9 cellular contexts compared by ENCODE assay signal in genomic region chr17:19346351-19347255, GRCh38. TPM values are rescaled to one million over a fixed set of nuclear protein-coding genes. Genes with fewer than 3 reads are reported as not detected.
DNase-seq lines count a peak whose midpoint lies in the region; ATAC-seq and TF ChIP-seq lines count a peak whose summit lies in the region.
"Had no signal": no experiment of that assay in that cellular context is flagged by ENCODE, and none has a peak within 500 bp of the region (broad histone marks: within the 10 kb centered on the region; RNA-seq: fewer than 3 reads in every experiment).

No MANE protein-coding gene starts in this region.

- peak overlapping the region; percentile 78 to 90 (median 82) for H3K27ac ChIP-seq in sigmoid colon
- H3K27ac ChIP-seq in effector memory CD4-positive, alpha-beta T cell (ENCODE audit: insufficient read depth, low read length, poor library complexity, severe bottlenecking), result no peak overlapping the region

- H3K4me1 ChIP-seq in sigmoid colon, result peaks cover 0 to 42% (median 37%) of the 10 kb centered on the region in 4 donors
- H3K4me1 ChIP-seq in effector memory CD4-positive, alpha-beta T cell (ENCODE audit: control insufficient read depth, insufficient read depth, low read length, poor library complexity, severe bottlenecking), result no peaks in the 10 kb centered on the region

- TF ChIP-seq EP300 in sigmoid colon (IDR thresholded peaks at IDR 0.05), result no peak

- DNase-seq in HFF-Myc (ENCODE audit: extremely low read depth, low read depth) (peak; percentile 55), SW480 (ENCODE audit: low spot score) (peak; percentile 73), Right ventricle myocardium superior (peak; percentile 83), sigmoid colon (peak; percentile 89), NK-92 (lab: John Stamatoyannopoulos, UW; ENCODE audit: unreplicated experiment) (no peak), NCI-H1930 (lab: John Stamatoyannopoulos, UW) (no peak)
- no peak for DNase-seq in effector memory CD4-positive, alpha-beta T cell
- DNase-seq: naive B cell had no signal

- TF ChIP-seq CTCF in HFF-Myc (IDR thresholded peaks at IDR 0.05; ENCODE audit: low read depth, low read length, missing control alignments), result no peak
- TF ChIP-seq CTCF in sigmoid colon (IDR thresholded peaks at IDR 0.05), result no peak

- no peak for TF ChIP-seq POLR2A in sigmoid colon (IDR thresholded peaks at IDR 0.05)

- H3K36me3 ChIP-seq in sigmoid colon, result no peaks in the 10 kb centered on the region
- H3K36me3 ChIP-seq in effector memory CD4-positive, alpha-beta T cell (ENCODE audit: control insufficient read depth, insufficient read depth, low read length), result no peaks in the 10 kb centered on the region

- 75 to 77% methylated on average over 19 of the region's 19 CpGs for WGBS in sigmoid colon, 2 donors

- intact Hi-C loops in Right ventricle myocardium superior (cut with DNase I) (no loop called here), sigmoid colon (cut with DNase I) (no loop called here)

- ATAC-seq in Right ventricle myocardium superior (ENCODE audit: poor library complexity) (peak; percentile 58), HG03442 (IDR thresholded peaks at IDR 0.05; ENCODE audit: unreplicated experiment) (no peak)

- H3K9me3 ChIP-seq in sigmoid colon, result no peaks in the 10 kb centered on the region
- no peaks in the 10 kb centered on the region for H3K9me3 ChIP-seq in effector memory CD4-positive, alpha-beta T cell (ENCODE audit: control insufficient read depth, low read length)

- no peaks in the 10 kb centered on the region for H3K27me3 ChIP-seq in sigmoid colon
- no peaks in the 10 kb centered on the region for H3K27me3 ChIP-seq in effector memory CD4-positive, alpha-beta T cell (replicated peaks; ENCODE audit: control insufficient read depth, insufficient read depth, low read length, poor library complexity, severe bottlenecking)

- no peak overlapping the region for H3K4me3 ChIP-seq in HFF-Myc (replicated peaks; ENCODE audit: low read depth, low read length)
- no peak overlapping the region for H3K4me3 ChIP-seq in sigmoid colon
- no peak overlapping the region for H3K4me3 ChIP-seq in effector memory CD4-positive, alpha-beta T cell (ENCODE audit: insufficient read depth, low read depth, low read length, poor library complexity, severe bottlenecking)

RNA-seq across cellular contexts. Expression of gene B9D1, which starts 15.9 kb away (rescaled TPM):
- 6.8 TPM for total RNA-seq in Right ventricle myocardium superior
- total RNA-seq in sigmoid colon, result 10 to 100 TPM; 15.2 to 22.4 (median 16.0) TPM
- 10 to 100 TPM in 1 of 3 donors, 1 to 10 TPM in 2; 6.6 to 12.1 (median 6.9) TPM for polyA plus RNA-seq in sigmoid colon

RNA-seq across cellular contexts. Expression of gene MAPK7, which starts 31.7 kb away (rescaled TPM):
- 13.9 TPM for total RNA-seq in Right ventricle myocardium superior
- total RNA-seq in sigmoid colon, result 10 to 100 TPM; 22.4 to 45.7 (median 29.5) TPM
- 10 to 100 TPM; 18.3 to 35.9 (median 22.8) TPM for polyA plus RNA-seq in sigmoid colon

RNA-seq across cellular contexts. Expression of gene MFAP4, which starts 40.4 kb away (rescaled TPM):
- total RNA-seq in Right ventricle myocardium superior, result 42.9 TPM
- 100 to 1,000 TPM; 189 to 324 (median 195) TPM for total RNA-seq in sigmoid colon
- 10 to 100 TPM in 2 of 3 donors, 1 to 10 TPM in 1; 9.9 to 52.2 (median 42.0) TPM for polyA plus RNA-seq in sigmoid colon

Comparison
In these comparisons a context has a peak if more than half of its experiments do, and no peak if none do; other contexts are left out.
1. DNase-seq: peak in HFF-Myc (single experiment), SW480 (single experiment), Right ventricle myocardium superior (single experiment) and sigmoid colon (single experiment); none in NK-92 (single experiment), NCI-H1930 (0 of 2) and effector memory CD4-positive, alpha-beta T cell (0 of 3).